ENCODE assay signal across 28 cellular contexts in genomic region chr11:44909557-44909956, GRCh38.
"Had no signal": no experiment of that assay in that cellular context is flagged by ENCODE, and none has a peak within 500 bp of the region (broad histone marks: within the 10 kb centered on the region; RNA-seq: fewer than 3 reads in every experiment).

No MANE protein-coding gene starts in this region.

- H3K4me1 Mint-ChIP-seq: immature natural killer cell had no signal

- H3K27me3 ChIP-seq: left lung, pancreas, right atrium auricular region, testis, thyroid gland, transverse colon, upper lobe of left lung, vagina had no signal

- H3K4me3 Mint-ChIP-seq: immature natural killer cell; memory B cell; naive thymus-derived CD4-positive, alpha-beta T cell; natural killer cell treated with Interleukin-12 subunit alpha and Interleukin-12 subunit beta and Interleukin-15 and Interleukin-18, amount 100 ng/mL, for 72 hours; stimulated activated naive B cell treated with anti-CD40 and anti-IgM and Interleukin-4, amounts not matched to agents 10 μg/mL and 1 μg/mL and 100 μg/mL, for 72 hours had no signal

- ATAC-seq: left colon; left lung; mucosa of descending colon; naive thymus-derived CD4-positive, alpha-beta T cell; natural killer cell treated with Interleukin-12 subunit alpha and Interleukin-12 subunit beta and Interleukin-15 and Interleukin-18, amount 100 ng/mL, for 72 hours; pancreas; sciatic nerve; stimulated activated naive B cell treated with anti-CD40 and anti-IgM and Interleukin-4, amounts not matched to agents 10 μg/mL and 1 μg/mL and 100 μg/mL, for 72 hours; stimulated activated naive CD8-positive, alpha-beta T cell treated with anti-CD3 and anti-CD28 coated beads, Interleukin-15, Interleukin-2, amounts not matched to agents 100 U/mL and 50 U/mL, for 24 hours had no signal

- H3K36me3 Mint-ChIP-seq: immature natural killer cell; memory B cell; natural killer cell treated with Interleukin-12 subunit alpha and Interleukin-12 subunit beta and Interleukin-15 and Interleukin-18, amount 100 ng/mL, for 72 hours; stimulated activated naive B cell treated with anti-CD40 and anti-IgM and Interleukin-4, amounts not matched to agents 10 μg/mL and 1 μg/mL and 100 μg/mL, for 72 hours had no signal

- DNase-seq: hypothalamus; immature natural killer cell; kidney; left colon; midbrain; mucosa of descending colon; naive thymus-derived CD4-positive, alpha-beta T cell; nucleus accumbens; pancreas; stimulated activated CD4-positive, alpha-beta T cell treated with anti-CD3 and anti-CD28 coated beads, Interleukin-12 subunit alpha, Interleukin-12 subunit beta, amount 100 ng/mL, for 4 hours; stimulated activated CD4-positive, alpha-beta T cell treated with anti-CD3 and anti-CD28 coated beads, Interleukin-15, amount 100 ng/mL, for 24 hours; stimulated activated CD4-positive, alpha-beta T cell treated with anti-CD3 and anti-CD28 coated beads, Interleukin-2, amount 100 ng/mL, for 24 hours; stimulated activated CD4-positive, alpha-beta T cell treated with anti-CD3 and anti-CD28 coated beads, Interleukin-4, amount 100 ng/mL, for 1 hour; stimulated activated naive B cell treated with anti-CD40 and anti-IgM and Interleukin-4, amounts not matched to agents 10 μg/mL and 1 μg/mL and 100 μg/mL, for 72 hours; stimulated activated naive CD8-positive, alpha-beta T cell treated with anti-CD3 and anti-CD28 coated beads, Interleukin-15, Interleukin-2, amounts not matched to agents 100 U/mL and 50 U/mL, for 24 hours; stomach; testis; thyroid gland; transverse colon; upper lobe of left lung had no signal

- H3K27ac Mint-ChIP-seq: immature natural killer cell; memory B cell; natural killer cell treated with Interleukin-12 subunit alpha and Interleukin-12 subunit beta and Interleukin-15 and Interleukin-18, amount 100 ng/mL, for 72 hours; stimulated activated naive B cell treated with anti-CD40 and anti-IgM and Interleukin-4, amounts not matched to agents 10 μg/mL and 1 μg/mL and 100 μg/mL, for 72 hours had no signal

- H3K27ac ChIP-seq: left lung, pancreas, right atrium auricular region, skin epidermis, stomach, testis, thyroid gland, transverse colon, upper lobe of left lung, vagina had no signal

- H3K27me3 Mint-ChIP-seq: naive thymus-derived CD4-positive, alpha-beta T cell had no signal

- H3K4me3 ChIP-seq: left lung, lung, mucosa of descending colon, pancreas, right atrium auricular region, skin epidermis, stomach, testis, thyroid gland, transverse colon, upper lobe of left lung, vagina had no signal

- H3K9me3 ChIP-seq: left lung, mucosa of descending colon, pancreas, right atrium auricular region, stomach, testis, thyroid gland, transverse colon, upper lobe of left lung, vagina had no signal

- H3K4me1 ChIP-seq: pancreas, testis, vagina had no signal

- H3K9me3 Mint-ChIP-seq: immature natural killer cell; memory B cell; natural killer cell treated with Interleukin-12 subunit alpha and Interleukin-12 subunit beta and Interleukin-15 and Interleukin-18, amount 100 ng/mL, for 72 hours; stimulated activated naive B cell treated with anti-CD40 and anti-IgM and Interleukin-4, amounts not matched to agents 10 μg/mL and 1 μg/mL and 100 μg/mL, for 72 hours had no signal
